Comparison of ENCODE assay signal across 8 cellular contexts in the genomic region with DNA sequence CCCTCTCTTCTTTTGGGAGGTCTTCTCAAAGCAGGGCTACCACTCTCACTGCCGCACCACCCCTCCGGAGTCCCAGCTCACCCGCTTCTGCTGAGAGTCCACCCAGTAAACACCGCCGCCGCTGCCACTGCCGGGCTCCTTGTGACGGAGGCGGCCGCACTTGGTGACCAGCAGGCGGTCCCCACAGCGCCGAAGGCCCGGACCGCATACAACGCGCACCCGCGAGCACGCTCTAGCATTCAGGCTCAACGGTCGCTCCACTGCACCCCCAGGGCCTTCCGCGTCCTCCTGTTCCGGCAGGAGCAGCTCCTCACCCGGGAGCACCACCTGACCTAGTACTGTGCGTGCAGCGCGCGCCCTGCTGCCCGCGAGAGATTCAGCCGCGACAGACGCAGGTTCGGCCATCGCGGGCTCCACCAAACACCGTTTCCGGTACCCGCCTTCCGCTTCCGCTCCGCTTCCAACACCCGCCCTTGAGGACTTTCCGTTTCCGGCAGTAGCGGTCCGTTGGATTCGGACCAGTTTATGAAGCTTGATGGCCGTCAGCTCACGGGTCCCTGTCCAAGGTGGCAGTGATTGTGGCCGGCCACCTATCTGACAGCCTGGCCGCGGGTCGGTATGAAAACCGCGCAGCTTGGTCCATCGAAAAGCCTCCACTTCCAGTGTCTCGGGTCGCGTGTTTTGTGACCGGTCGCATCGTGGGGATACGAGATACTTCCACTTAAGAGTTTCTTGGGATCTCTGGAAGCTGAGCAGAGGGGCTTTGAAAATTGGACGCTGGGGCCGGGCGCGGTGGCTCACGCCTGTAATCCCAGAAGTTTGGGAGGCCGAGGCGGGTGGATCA. TPM values are rescaled to one million over a fixed set of nuclear protein-coding genes. Genes with fewer than 3 reads are reported as not detected.
DNase-seq lines count a peak whose midpoint lies in the region; ATAC-seq and TF ChIP-seq lines count a peak whose summit lies in the region.

A gene (minus strand): TSS at position 425 of the 844 bp plus-strand sequence. CDS start 20 bp downstream, at position 405.

- H3K27ac ChIP-seq in PC-3 (ENCODE audit: low read length) (peak within 1 kb of the TSS; percentile 50), muscle layer of duodenum (ENCODE audit: low read length) (peak within 1 kb of the TSS; percentile 72)

- H3K27me3 ChIP-seq in PC-3 (ENCODE audit: low read length) (no peaks in the 10 kb centered on the region), muscle layer of duodenum (ENCODE audit: low read depth, low read length) (no peaks in the 10 kb centered on the region)

- no peaks in the 10 kb centered on the region for H3K9me3 ChIP-seq in PC-3 (ENCODE audit: low read length)
- no peaks in the 10 kb centered on the region for H3K9me3 ChIP-seq in muscle layer of duodenum (ENCODE audit: control insufficient read depth in 1 of 2, low read length in 2 of 2)

- peak within 1 kb of the TSS; percentile 96 to 100 (median 99) for H3K4me3 Mint-ChIP-seq in IgD-negative memory B cell

- CTCF ChIA-PET in PC-3 (lab: Charles Lee), result interaction anchor here (0.6 to 0.7 kb wide), 2 partner anchors 12 to 41 kb away, joined by 3 read pairs; no protein-coding TSS in a partner anchor

- peak within 1 kb of the TSS; percentile 93 to 97 (median 94) for H3K27ac Mint-ChIP-seq in IgD-negative memory B cell

- intact Hi-C loops in PC-3 (cut with micrococcal nuclease), result no loop called here

- peaks cover 1% of the 10 kb centered on the region for H3K36me3 Mint-ChIP-seq in IgD-negative memory B cell

- peak within 1 kb of the TSS; percentile 88 for H3K9ac ChIP-seq in PC-3 (ENCODE audit: low read length)

- peak within 1 kb of the TSS; percentile 93 for H2AFZ ChIP-seq in PC-3 (ENCODE audit: low read length)

- H3K4me1 Mint-ChIP-seq in IgD-negative memory B cell, result peaks cover 15 to 29% (median 24%) of the 10 kb centered on the region in 3 donors

- DNase-seq in DMS153 treated with DMSO at 0.1 percent for 48 hours (lab: John Stamatoyannopoulos, UW; ENCODE audit: unreplicated experiment) (peak; percentile 67), PC-3 (peak; percentile 87)
- peak; percentile 83 for DNase-seq in activated T-cell treated with anti-CD3 and anti-CD28 coated beads, Interleukin-2, amount 50 U/mL, for 1 hour
- peak; percentile 75 to 85 for DNase-seq in stimulated activated CD8-positive, alpha-beta memory T cell treated with anti-CD3 and anti-CD28 coated beads, Interleukin-7, amount 100 ng/mL, for 48 hours (ENCODE audit: extremely low read depth in 1 of 2, low read depth in 1 of 2)

- POLR2A ChIA-PET in PC-3 (lab: Charles Lee; ENCODE audit: unreplicated experiment), result interaction anchor here (0.6 to 0.9 kb wide), 5 partner anchors 16 to 1281 kb away, joined by 3 to 4 read pairs (median 3); a partner anchor contains a TSS

- H4K20me1 ChIP-seq in PC-3 (ENCODE audit: low read length), result peaks cover 12% of the 10 kb centered on the region; the same call in 1 of the 2 replicates

- no peaks in the 10 kb centered on the region for H3F3A ChIP-seq in PC-3 (ENCODE audit: low read length, unreplicated experiment)

- peak; percentile 87 for ATAC-seq in GM21528 (IDR thresholded peaks at IDR 0.05; ENCODE audit: low FRiP score, unreplicated experiment)
- peak; percentile 92 for ATAC-seq in PC-3
- peak; percentile 94 for ATAC-seq in esophagus mucosa

- H3K4me1 ChIP-seq in PC-3 (ENCODE audit: insufficient read depth, low read length), result peaks cover 13% of the 10 kb centered on the region
- peaks cover 6 to 22% of the 10 kb centered on the region in 2 donors for H3K4me1 ChIP-seq in muscle layer of duodenum (ENCODE audit: control insufficient read depth in 1 of 2, insufficient read depth in 2 of 2, low read length in 2 of 2)

- peak within 1 kb of the TSS; percentile 99 for H3K4me2 ChIP-seq in PC-3 (ENCODE audit: low read length)

- peaks cover 45% of the 10 kb centered on the region for H3K79me2 ChIP-seq in PC-3 (ENCODE audit: low read length)

- no peaks in the 10 kb centered on the region for H3K27me3 Mint-ChIP-seq in IgD-negative memory B cell

- no peaks in the 10 kb centered on the region for H3K9me3 Mint-ChIP-seq in IgD-negative memory B cell

- H3K4me3 ChIP-seq in PC-3 (ENCODE audit: low read length) (peak within 1 kb of the TSS; percentile 94), muscle layer of duodenum (ENCODE audit: low read depth in 1 of 2, low read length in 2 of 2) (peak within 1 kb of the TSS; percentile 88 to 99)

- TF ChIP-seq CTCF in PC-3 (conservative IDR thresholded peaks at IDR 0.05; ENCODE audit: low read depth, low read length), result no peak

- BruUV-seq in PC-3 (replicated peaks; lab: Mats Ljungman, UMichigan), result no TSS peak

- H3K36me3 ChIP-seq in PC-3 (ENCODE audit: low read depth, low read length), result peaks cover 35% of the 10 kb centered on the region
- peaks cover 28 to 36% of the 10 kb centered on the region in 2 donors for H3K36me3 ChIP-seq in muscle layer of duodenum (ENCODE audit: control insufficient read depth in 1 of 2, insufficient read depth in 2 of 2, low read length in 2 of 2)

- H3K9me2 ChIP-seq in PC-3 (replicated peaks; ENCODE audit: low read length), result no peaks in the 10 kb centered on the region

RNA-seq across cellular contexts. Expression of the gene that starts here (rescaled TPM):
- polyA plus RNA-seq in IgD-negative memory B cell, result 36.5 TPM
- total RNA-seq in PC-3 (2014; rRNA removed) (98.3 and 125 TPM in 2 replicates), esophagus mucosa (27.3 TPM)

Comparison
In these comparisons a context has a peak if more than half of its experiments do, and no peak if none do; other contexts are left out.
1. Peak in every context shown above with its lines: DNase-seq, ATAC-seq, H3K4me3 ChIP-seq and H3K27ac ChIP-seq.